1 cellular context compared by ENCODE assay signal in the genomic region with DNA sequence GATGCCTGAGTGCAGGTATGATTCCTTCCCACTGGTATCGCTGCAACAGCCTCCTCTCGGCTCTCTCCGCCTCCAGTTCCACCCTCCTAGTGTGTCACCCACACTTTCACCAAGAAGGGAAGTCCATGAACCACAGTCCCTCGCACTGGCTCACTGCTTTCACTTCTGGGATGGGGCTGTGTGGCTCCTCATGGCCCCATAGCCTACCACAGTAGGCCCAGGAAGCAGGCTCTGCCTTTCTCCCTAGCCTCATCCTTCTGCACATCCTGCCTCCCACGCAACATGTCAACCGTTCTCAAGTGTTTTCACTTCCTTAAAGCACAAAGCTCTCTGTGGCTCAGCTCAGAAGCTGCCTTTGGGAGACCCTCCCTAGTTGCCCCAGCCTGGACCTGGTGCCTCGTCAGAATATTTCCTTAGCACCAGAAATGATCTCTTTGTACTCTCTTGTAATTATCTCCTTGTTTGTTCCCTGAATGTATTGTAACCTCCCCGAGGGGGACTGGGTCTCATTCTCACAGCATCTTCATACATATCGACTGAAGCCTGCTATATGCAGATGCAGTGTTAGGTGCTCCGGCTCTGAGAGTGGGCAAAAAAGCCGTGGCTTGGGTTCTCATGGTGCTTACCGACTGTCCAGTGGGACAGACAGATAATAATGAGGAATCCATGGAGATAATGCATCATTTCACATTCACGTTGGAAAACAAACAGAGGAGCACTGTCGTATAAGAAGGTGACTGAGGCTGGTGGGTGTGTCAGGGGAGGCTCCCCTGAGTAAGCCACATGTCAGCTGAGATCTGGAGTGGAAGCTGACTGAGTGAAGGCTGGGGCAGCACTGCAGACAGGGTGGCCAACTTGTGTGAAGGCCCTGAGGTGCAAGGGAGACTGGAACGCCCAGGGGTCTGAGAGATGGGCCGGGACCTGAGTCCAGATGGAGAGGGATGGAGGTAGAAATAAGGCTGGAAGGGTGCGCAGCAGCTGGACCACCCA.
TF ChIP-seq lines count a peak whose summit lies in the region.

No MANE protein-coding gene starts in this region.

TF ChIP-seq in GM12878, 131 proteins besides CTCF, POLR2A, EP300 and RAD21 (continued from another document and continues in another):
- TF ChIP-seq, protein P1, sequence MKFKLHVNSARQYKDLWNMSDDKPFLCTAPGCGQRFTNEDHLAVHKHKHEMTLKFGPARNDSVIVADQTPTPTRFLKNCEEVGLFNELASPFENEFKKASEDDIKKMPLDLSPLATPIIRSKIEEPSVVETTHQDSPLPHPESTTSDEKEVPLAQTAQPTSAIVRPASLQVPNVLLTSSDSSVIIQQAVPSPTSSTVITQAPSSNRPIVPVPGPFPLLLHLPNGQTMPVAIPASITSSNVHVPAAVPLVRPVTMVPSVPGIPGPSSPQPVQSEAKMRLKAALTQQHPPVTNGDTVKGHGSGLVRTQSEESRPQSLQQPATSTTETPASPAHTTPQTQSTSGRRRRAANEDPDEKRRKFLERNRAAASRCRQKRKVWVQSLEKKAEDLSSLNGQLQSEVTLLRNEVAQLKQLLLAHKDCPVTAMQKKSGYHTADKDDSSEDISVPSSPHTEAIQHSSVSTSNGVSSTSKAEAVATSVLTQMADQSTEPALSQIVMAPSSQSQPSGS (IDR thresholded peaks at IDR 0.05; ENCODE audit: low read length): peak; percentile 64; the same call in 1 of the 2 replicates
- TF ChIP-seq RFX5 (IDR thresholded peaks at IDR 0.05; ENCODE audit: low read depth, low read length): no peak
- TF ChIP-seq KAT2A (conservative IDR thresholded peaks at IDR 0.05; ENCODE audit: control insufficient read depth, low read depth, low read length): no peak
- no peak for TF ChIP-seq SREBF2 (IDR thresholded peaks at IDR 0.05; ENCODE audit: low read length)
- no peak for TF ChIP-seq SMARCA5 (IDR thresholded peaks at IDR 0.05)
- no peak for TF ChIP-seq NR2C2 (IDR thresholded peaks at IDR 0.05; ENCODE audit: borderline replicate concordance, control insufficient read depth, insufficient read length, low read depth)
- no peak for TF ChIP-seq ASH2L (IDR thresholded peaks at IDR 0.05; ENCODE audit: borderline replicate concordance, low read depth)
- TF ChIP-seq, protein P2, sequence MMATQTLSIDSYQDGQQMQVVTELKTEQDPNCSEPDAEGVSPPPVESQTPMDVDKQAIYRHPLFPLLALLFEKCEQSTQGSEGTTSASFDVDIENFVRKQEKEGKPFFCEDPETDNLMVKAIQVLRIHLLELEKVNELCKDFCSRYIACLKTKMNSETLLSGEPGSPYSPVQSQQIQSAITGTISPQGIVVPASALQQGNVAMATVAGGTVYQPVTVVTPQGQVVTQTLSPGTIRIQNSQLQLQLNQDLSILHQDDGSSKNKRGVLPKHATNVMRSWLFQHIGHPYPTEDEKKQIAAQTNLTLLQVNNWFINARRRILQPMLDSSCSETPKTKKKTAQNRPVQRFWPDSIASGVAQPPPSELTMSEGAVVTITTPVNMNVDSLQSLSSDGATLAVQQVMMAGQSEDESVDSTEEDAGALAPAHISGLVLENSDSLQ (IDR thresholded peaks at IDR 0.05): peak; percentile 24; the same call in 1 of the 2 replicates
- TF ChIP-seq, protein P3, sequence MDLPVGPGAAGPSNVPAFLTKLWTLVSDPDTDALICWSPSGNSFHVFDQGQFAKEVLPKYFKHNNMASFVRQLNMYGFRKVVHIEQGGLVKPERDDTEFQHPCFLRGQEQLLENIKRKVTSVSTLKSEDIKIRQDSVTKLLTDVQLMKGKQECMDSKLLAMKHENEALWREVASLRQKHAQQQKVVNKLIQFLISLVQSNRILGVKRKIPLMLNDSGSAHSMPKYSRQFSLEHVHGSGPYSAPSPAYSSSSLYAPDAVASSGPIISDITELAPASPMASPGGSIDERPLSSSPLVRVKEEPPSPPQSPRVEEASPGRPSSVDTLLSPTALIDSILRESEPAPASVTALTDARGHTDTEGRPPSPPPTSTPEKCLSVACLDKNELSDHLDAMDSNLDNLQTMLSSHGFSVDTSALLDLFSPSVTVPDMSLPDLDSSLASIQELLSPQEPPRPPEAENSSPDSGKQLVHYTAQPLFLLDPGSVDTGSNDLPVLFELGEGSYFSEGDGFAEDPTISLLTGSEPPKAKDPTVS (IDR thresholded peaks at IDR 0.05; ENCODE audit: low read depth, low read length): no peak
- TF ChIP-seq ZNF274 (IDR thresholded peaks at IDR 0.05; ENCODE audit: insufficient read depth, insufficient read length): no peak
- TF ChIP-seq NRF1 (conservative IDR thresholded peaks at IDR 0.05; ENCODE audit: low read depth, low read length): no peak
- TF ChIP-seq CEBPB (IDR thresholded peaks at IDR 0.05; ENCODE audit: borderline replicate concordance in 1 of 2, low read depth in 2 of 2, low read length in 2 of 2): no peak
- TF ChIP-seq ZBTB40 (IDR thresholded peaks at IDR 0.05; ENCODE audit: borderline replicate concordance): no peak
- TF ChIP-seq, protein P4, sequence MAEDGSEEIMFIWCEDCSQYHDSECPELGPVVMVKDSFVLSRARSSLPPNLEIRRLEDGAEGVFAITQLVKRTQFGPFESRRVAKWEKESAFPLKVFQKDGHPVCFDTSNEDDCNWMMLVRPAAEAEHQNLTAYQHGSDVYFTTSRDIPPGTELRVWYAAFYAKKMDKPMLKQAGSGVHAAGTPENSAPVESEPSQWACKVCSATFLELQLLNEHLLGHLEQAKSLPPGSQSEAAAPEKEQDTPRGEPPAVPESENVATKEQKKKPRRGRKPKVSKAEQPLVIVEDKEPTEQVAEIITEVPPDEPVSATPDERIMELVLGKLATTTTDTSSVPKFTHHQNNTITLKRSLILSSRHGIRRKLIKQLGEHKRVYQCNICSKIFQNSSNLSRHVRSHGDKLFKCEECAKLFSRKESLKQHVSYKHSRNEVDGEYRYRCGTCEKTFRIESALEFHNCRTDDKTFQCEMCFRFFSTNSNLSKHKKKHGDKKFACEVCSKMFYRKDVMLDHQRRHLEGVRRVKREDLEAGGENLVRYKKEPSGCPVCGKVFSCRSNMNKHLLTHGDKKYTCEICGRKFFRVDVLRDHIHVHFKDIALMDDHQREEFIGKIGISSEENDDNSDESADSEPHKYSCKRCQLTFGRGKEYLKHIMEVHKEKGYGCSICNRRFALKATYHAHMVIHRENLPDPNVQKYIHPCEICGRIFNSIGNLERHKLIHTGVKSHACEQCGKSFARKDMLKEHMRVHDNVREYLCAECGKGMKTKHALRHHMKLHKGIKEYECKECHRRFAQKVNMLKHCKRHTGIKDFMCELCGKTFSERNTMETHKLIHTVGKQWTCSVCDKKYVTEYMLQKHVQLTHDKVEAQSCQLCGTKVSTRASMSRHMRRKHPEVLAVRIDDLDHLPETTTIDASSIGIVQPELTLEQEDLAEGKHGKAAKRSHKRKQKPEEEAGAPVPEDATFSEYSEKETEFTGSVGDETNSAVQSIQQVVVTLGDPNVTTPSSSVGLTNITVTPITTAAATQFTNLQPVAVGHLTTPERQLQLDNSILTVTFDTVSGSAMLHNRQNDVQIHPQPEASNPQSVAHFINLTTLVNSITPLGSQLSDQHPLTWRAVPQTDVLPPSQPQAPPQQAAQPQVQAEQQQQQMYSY (CRISPR knock-in tag; IDR thresholded peaks at IDR 0.05): no peak
- TF ChIP-seq, protein P5, sequence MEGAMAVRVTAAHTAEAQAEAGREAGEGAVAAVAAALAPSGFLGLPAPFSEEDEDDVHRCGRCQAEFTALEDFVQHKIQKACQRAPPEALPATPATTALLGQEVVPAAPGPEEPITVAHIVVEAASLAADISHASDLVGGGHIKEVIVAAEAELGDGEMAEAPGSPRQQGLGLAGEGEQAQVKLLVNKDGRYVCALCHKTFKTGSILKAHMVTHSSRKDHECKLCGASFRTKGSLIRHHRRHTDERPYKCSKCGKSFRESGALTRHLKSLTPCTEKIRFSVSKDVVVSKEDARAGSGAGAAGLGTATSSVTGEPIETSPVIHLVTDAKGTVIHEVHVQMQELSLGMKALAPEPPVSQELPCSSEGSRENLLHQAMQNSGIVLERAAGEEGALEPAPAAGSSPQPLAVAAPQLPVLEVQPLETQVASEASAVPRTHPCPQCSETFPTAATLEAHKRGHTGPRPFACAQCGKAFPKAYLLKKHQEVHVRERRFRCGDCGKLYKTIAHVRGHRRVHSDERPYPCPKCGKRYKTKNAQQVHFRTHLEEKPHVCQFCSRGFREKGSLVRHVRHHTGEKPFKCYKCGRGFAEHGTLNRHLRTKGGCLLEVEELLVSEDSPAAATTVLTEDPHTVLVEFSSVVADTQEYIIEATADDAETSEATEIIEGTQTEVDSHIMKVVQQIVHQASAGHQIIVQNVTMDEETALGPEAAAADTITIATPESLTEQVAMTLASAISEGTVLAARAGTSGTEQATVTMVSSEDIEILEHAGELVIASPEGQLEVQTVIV (IDR thresholded peaks at IDR 0.05; ENCODE audit: borderline replicate concordance, partially characterized antibody): no peak
- TF ChIP-seq ZBTB33 (IDR thresholded peaks at IDR 0.05): no peak
- peak; percentile 48; the same call in 1 of the 2 replicates for TF ChIP-seq NR2F1 (conservative IDR thresholded peaks at IDR 0.05)
- no peak for TF ChIP-seq ZNF622 (IDR thresholded peaks at IDR 0.05)
- no peak for TF ChIP-seq TCF7 (IDR thresholded peaks at IDR 0.05; ENCODE audit: borderline replicate concordance)
- no peak for TF ChIP-seq CBX3 (IDR thresholded peaks at IDR 0.05; ENCODE audit: borderline replicate concordance, low read depth)
- peak; percentile 40; the same call in 1 of the 2 replicates for TF ChIP-seq FOXM1 (IDR thresholded peaks at IDR 0.05; ENCODE audit: low read depth, low read length)
- no peak for TF ChIP-seq CBX5 (IDR thresholded peaks at IDR 0.05; ENCODE audit: low read depth)
- peak; percentile 85 for TF ChIP-seq RUNX3 (IDR thresholded peaks at IDR 0.05; ENCODE audit: low read length)
- TF ChIP-seq, protein P6, sequence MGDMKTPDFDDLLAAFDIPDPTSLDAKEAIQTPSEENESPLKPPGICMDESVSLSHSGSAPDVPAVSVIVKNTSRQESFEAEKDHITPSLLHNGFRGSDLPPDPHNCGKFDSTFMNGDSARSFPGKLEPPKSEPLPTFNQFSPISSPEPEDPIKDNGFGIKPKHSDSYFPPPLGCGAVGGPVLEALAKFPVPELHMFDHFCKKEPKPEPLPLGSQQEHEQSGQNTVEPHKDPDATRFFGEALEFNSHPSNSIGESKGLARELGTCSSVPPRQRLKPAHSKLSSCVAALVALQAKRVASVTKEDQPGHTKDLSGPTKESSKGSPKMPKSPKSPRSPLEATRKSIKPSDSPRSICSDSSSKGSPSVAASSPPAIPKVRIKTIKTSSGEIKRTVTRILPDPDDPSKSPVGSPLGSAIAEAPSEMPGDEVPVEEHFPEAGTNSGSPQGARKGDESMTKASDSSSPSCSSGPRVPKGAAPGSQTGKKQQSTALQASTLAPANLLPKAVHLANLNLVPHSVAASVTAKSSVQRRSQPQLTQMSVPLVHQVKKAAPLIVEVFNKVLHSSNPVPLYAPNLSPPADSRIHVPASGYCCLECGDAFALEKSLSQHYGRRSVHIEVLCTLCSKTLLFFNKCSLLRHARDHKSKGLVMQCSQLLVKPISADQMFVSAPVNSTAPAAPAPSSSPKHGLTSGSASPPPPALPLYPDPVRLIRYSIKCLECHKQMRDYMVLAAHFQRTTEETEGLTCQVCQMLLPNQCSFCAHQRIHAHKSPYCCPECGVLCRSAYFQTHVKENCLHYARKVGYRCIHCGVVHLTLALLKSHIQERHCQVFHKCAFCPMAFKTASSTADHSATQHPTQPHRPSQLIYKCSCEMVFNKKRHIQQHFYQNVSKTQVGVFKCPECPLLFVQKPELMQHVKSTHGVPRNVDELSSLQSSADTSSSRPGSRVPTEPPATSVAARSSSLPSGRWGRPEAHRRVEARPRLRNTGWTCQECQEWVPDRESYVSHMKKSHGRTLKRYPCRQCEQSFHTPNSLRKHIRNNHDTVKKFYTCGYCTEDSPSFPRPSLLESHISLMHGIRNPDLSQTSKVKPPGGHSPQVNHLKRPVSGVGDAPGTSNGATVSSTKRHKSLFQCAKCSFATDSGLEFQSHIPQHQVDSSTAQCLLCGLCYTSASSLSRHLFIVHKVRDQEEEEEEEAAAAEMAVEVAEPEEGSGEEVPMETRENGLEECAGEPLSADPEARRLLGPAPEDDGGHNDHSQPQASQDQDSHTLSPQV (IDR thresholded peaks at IDR 0.05): no peak
- no peak; the same call in 1 of the 2 replicates for TF ChIP-seq BACH1 (IDR thresholded peaks at IDR 0.05; ENCODE audit: borderline replicate concordance)
- TF ChIP-seq BMI1 (IDR thresholded peaks at IDR 0.05; ENCODE audit: borderline replicate concordance): no peak; the same call in 1 of the 2 replicates
